Comparison of ENCODE assay signal across 12 cellular contexts in the genomic region with DNA sequence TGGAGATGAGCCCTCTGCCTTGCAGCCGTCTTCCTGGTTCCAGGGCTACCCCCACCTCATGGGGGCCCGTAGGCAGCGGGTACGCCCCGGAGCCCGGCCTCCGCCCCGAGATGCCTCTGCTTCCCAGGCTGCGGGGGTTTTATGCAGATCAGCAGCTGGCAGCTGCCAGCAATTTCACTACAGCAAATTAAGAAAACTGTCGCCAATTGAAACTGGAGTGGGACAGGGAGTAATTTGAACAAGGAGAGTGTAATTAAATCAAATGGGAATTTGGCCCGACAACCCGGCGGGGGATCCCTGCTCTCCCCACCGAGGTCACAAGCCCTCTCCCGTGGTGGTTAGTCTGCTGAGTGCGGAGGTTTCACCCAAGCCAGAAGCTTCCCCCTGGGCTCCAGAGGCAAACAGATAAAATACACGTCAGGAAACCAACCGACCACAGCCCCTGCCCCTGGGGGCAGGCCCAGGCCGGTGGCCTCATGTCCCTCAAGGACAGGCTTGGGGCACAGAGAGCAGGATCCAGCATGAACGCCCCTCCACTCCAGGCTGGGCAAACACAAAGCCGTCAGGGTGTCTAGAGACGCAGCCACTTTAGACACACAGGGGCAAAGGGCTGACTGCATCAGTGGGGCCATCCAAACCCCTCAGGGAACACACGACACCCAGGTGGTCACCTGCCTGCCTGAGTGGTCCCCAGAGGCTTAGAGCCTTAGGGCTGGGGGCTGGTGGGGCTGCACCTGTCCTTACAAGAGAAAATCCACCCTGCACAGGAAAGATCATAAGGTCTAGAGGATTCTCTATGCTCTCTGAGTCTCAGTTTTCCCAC. TPM values are rescaled to one million over a fixed set of nuclear protein-coding genes. Genes with fewer than 3 reads are reported as not detected.
DNase-seq lines count a peak whose midpoint lies in the region; ATAC-seq and TF ChIP-seq lines count a peak whose summit lies in the region.
"Had no signal": no experiment of that assay in that cellular context is flagged by ENCODE, and none has a peak within 500 bp of the region (broad histone marks: within the 10 kb centered on the region; RNA-seq: fewer than 3 reads in every experiment).

No MANE protein-coding gene starts in this region.

- TF ChIP-seq CTCF in left lung (IDR thresholded peaks at IDR 0.05): no peak

- H3K9ac ChIP-seq in BLaER1 treated with 17β-estradiol and CSF1 and Interleukin-3, amounts not matched to agents 10 nM and 100 nM: peak overlapping the region; percentile 69 to 78 (median 72)

- intact Hi-C loops in left lung (cut with DNase I): no loop called here

- no peaks in the 10 kb centered on the region for H4K20me1 ChIP-seq in BLaER1 treated with 17β-estradiol and CSF1 and Interleukin-3, amounts not matched to agents 10 nM and 100 nM

- H3K36me3 ChIP-seq in BLaER1 treated with 17β-estradiol and CSF1 and Interleukin-3, amounts not matched to agents 10 nM and 100 nM: peaks cover 0 to 16% (median 4%) of the 10 kb centered on the region in 11 experiments; a peak in 7 of 22 replicates
- H3K36me3 ChIP-seq in SJCRH30: no peaks in the 10 kb centered on the region
- no peaks in the 10 kb centered on the region for H3K36me3 ChIP-seq in left lung
- H3K36me3 ChIP-seq: tibial artery had no signal

- peak overlapping the region; percentile 86 to 97 (median 91) for H3K4me2 ChIP-seq in BLaER1 treated with 17β-estradiol and CSF1 and Interleukin-3, amounts not matched to agents 10 nM and 100 nM

- H3K4me1 ChIP-seq in BLaER1 treated with 17β-estradiol and CSF1 and Interleukin-3, amounts not matched to agents 10 nM and 100 nM: peaks cover 95 to 100% (median 100%) of the 10 kb centered on the region in 10 experiments
- H3K4me1 ChIP-seq in SJCRH30 (peaks cover 13% of the 10 kb centered on the region; the same call in 1 of the 2 replicates), left lung (peaks cover 7 to 26% of the 10 kb centered on the region in 2 donors)

- no peaks in the 10 kb centered on the region for H3K27me3 ChIP-seq in BLaER1 treated with 17β-estradiol and CSF1 and Interleukin-3, amounts not matched to agents 10 nM and 100 nM
- no peaks in the 10 kb centered on the region; the same call in 1 of the 2 replicates for H3K27me3 ChIP-seq in SJCRH30
- H3K27me3 ChIP-seq in left lung: no peaks in the 10 kb centered on the region
- H3K27me3 ChIP-seq: tibial artery had no signal

- peak; percentile 6 to 23 for DNase-seq in Kasumi-1 (lab: John Stamatoyannopoulos, UW)
- DNase-seq in SJCRH30: peak; percentile 32 to 44
- DNase-seq in left lung: peak in 1 of 2 donors; percentile 65
- DNase-seq in epidermal melanocyte (ENCODE audit: insufficient read length, low spot score): no peak
- DNase-seq in NCI-H446 treated with DMSO at 0.1 percent for 48 hours (lab: John Stamatoyannopoulos, UW): no peak
- DNase-seq in AG08396 (ENCODE audit: low spot score): no peak
- DNase-seq: activated CD4-positive, CD25-positive, alpha-beta regulatory T cell; tibial artery had no signal

- peak overlapping the region; percentile 63 to 86 (median 80) for H3K27ac ChIP-seq in BLaER1 treated with 17β-estradiol and CSF1 and Interleukin-3, amounts not matched to agents 10 nM and 100 nM
- no peak overlapping the region for H3K27ac ChIP-seq in SJCRH30
- no peak overlapping the region for H3K27ac ChIP-seq in left lung
- H3K27ac ChIP-seq: C4-2B, tibial artery had no signal

- H3K4me3 ChIP-seq in BLaER1 treated with 17β-estradiol and CSF1 and Interleukin-3, amounts not matched to agents 10 nM and 100 nM: peak overlapping the region in 9 of 10 experiments; percentile 13 to 54 (median 30); a peak in 13 of 20 replicates
- H3K4me3 ChIP-seq in SJCRH30: peak overlapping the region; percentile 49
- H3K4me3 ChIP-seq in left lung: no peak overlapping the region
- H3K4me3 ChIP-seq: tibial artery had no signal

- peak; percentile 27 for ATAC-seq in left lung
- ATAC-seq in GM21825 (IDR thresholded peaks at IDR 0.05; ENCODE audit: unreplicated experiment): no peak

- no peaks in the 10 kb centered on the region for H3K9me3 ChIP-seq in BLaER1 treated with 17β-estradiol and CSF1 and Interleukin-3, amounts not matched to agents 10 nM and 100 nM (replicated peaks in 1 of 11)
- H3K9me3 ChIP-seq in SJCRH30 (replicated peaks) (no peaks in the 10 kb centered on the region), left lung (no peaks in the 10 kb centered on the region)
- H3K9me3 ChIP-seq: tibial artery had no signal

RNA-seq across cellular contexts. Expression of gene TESC, which starts 53.8 kb away (rescaled TPM):
- 0.10 and 0.61 TPM in 2 replicates for total RNA-seq in SJCRH30 (2014; rRNA removed; shearing (Covaris generic))
- total RNA-seq in left lung: 10 to 100 TPM in 1 of 2 donors, 1 to 10 TPM in 1; 8.3 to 10.1 TPM
- total RNA-seq: myocyte had no signal

Comparison
In these comparisons a context has a peak if more than half of its experiments do, and no peak if none do; other contexts are left out.
1. H3K27ac ChIP-seq: peak in BLaER1 treated with 17β-estradiol and CSF1 and Interleukin-3, amounts not matched to agents 10 nM and 100 nM (11 of 11); none in SJCRH30 (single experiment) and left lung (0 of 2).
2. H3K4me3 ChIP-seq: peak in BLaER1 treated with 17β-estradiol and CSF1 and Interleukin-3, amounts not matched to agents 10 nM and 100 nM (9 of 10) and SJCRH30 (single experiment); none in left lung (0 of 2).
3. DNase-seq: peak in Kasumi-1 (2 of 2) and SJCRH30 (2 of 2); none in epidermal melanocyte (single experiment), NCI-H446 treated with DMSO at 0.1 percent for 48 hours (single experiment) and AG08396 (single experiment).